25 cellular contexts compared by ENCODE assay signal in the genomic region with DNA sequence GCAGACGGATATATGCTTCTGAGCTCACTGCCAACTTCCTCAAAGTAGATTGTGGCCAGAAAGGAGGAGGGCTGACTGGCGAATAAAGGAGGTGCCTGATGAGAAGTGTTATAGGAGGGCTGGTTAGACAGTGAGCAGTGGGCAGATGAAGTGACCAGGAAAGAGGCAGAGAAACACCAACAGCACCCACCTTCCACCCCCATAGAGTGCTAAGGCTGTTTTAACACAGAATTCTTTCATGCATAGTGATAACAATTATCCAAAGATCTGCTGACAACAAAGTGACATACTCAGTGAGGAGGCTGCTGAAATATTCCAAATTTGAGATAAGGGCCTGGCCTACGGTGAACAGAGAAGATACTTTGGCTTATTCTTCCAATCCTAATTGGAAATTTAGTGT.
"Had no signal": no experiment of that assay in that cellular context is flagged by ENCODE, and none has a peak within 500 bp of the region (broad histone marks: within the 10 kb centered on the region; RNA-seq: fewer than 3 reads in every experiment).

No MANE protein-coding gene starts in this region.

- H3K27me3 ChIP-seq: foreskin keratinocyte, pancreas, right atrium auricular region, thyroid gland, upper lobe of left lung, vagina had no signal

- H3K36me3 ChIP-seq: heart right ventricle, pancreas, right atrium auricular region, stomach, thyroid gland, upper lobe of left lung, vagina had no signal

- DNase-seq: activated CD4-positive, alpha-beta memory T cell treated with anti-CD3 and anti-CD28 coated beads, Interleukin-2, amount 10 ng/mL, durations not matched to agents 7 days and 5 days; activated CD4-positive, alpha-beta T cell treated with anti-CD3 and anti-CD28 coated beads, Interleukin-2, amount 10 ng/mL, durations not matched to agents 24 days and 14 days; activated CD4-positive, CD25-positive, alpha-beta regulatory T cell treated with anti-CD3 and anti-CD28 coated beads, Interleukin-2, amount 50 U/mL, for 72 hours; activated CD8-positive, alpha-beta memory T cell treated with anti-CD3 and anti-CD28 coated beads, Interleukin-2, amount 50 U/mL, for 48 hours; activated gamma-delta T cell treated with Interleukin-2 at 50 U/mL for 16 hours; activated naive CD4-positive, alpha-beta T cell treated with anti-CD3 and anti-CD28 coated beads, Interleukin-2, amount 50 U/mL, for 16 hours; activated naive CD8-positive, alpha-beta T cell treated with anti-CD3 and anti-CD28 coated beads, Interleukin-2, amount 50 U/mL, for 24 hours; activated T-cell treated with anti-CD3 and anti-CD28 coated beads, Interleukin-2, amount 50 U/mL, for 24 hours; amygdala; caudate nucleus; foreskin keratinocyte; heart right ventricle; naive thymus-derived CD4-positive, alpha-beta T cell; nucleus accumbens; pancreas; stimulated activated CD4-positive, alpha-beta T cell treated with anti-CD3 and anti-CD28 coated beads, Interleukin-1b, Interleukin-23, amount 100 ng/mL, for 48 hours; stimulated activated naive B cell treated with anti-CD40 and anti-IgM and Interleukin-4, amounts not matched to agents 10 μg/mL and 1 μg/mL and 100 μg/mL, for 72 hours; stomach; thyroid gland; upper lobe of left lung had no signal

- H3K4me3 ChIP-seq: heart right ventricle, pancreas, right atrium auricular region, smooth muscle cell, stomach, thyroid gland, upper lobe of left lung, vagina had no signal

- H3K27ac ChIP-seq: foreskin keratinocyte, heart right ventricle, pancreas, right atrium auricular region, stomach, thyroid gland, upper lobe of left lung, vagina had no signal

- H3K9me3 ChIP-seq: pancreas, thyroid gland had no signal

- ATAC-seq: activated naive CD8-positive, alpha-beta T cell treated with anti-CD3 and anti-CD28 coated beads, Interleukin-2, amount 50 U/mL, for 24 hours; activated T-helper 17 cell treated with anti-CD3 and anti-CD28 coated beads, Interleukin-2, amount 50 U/mL, for 72 hours; esophagus mucosa; foreskin keratinocyte; naive thymus-derived CD4-positive, alpha-beta T cell; pancreas; stimulated activated naive B cell treated with anti-CD40 and anti-IgM and Interleukin-4, amounts not matched to agents 10 μg/mL and 1 μg/mL and 100 μg/mL, for 72 hours had no signal

- H3K4me1 ChIP-seq: foreskin keratinocyte, heart right ventricle, pancreas, right atrium auricular region, stomach, thyroid gland, upper lobe of left lung, vagina had no signal
